In the genomic region with DNA sequence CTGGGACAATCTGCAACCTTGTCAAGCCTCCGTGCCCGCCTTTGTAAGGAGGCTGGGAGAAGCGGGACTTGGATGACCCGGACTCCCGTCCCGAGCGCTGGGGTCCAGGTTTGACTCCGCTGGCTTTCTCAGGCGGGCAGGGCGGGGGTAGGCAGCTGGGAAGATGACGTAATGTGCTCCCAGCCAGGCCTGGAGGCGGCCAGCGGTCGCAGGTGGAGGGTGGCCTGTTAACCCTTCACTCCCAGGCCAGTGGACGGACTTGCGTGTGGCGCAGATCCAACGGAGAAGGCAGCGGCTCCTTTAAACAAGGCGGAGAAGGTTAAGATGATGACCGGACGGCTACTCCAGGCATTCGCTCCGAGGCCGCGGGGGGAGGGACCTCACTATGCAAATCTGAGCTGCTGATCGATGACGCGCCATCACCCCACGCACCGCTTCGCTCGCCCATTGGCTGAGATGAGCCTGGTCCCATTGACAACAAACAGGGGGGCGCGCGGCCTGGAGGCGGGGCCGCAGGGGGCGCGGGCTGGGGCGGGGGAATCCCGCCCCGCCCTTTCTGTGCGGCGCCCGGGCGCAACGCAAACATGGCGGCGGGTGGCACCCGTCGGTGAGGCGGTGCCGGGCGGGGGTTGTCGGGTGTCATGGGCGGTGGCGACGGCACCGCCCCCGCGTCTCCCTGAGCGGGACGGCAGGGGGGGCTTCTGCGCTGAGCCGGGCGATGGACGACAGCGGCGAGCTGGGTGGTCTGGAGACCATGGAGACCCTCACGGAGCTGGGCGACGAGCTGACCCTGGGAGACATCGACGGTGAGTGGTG, we compare ENCODE assay signal across 8 cellular contexts. TPM values are rescaled to one million over a fixed set of nuclear protein-coding genes. Genes with fewer than 3 reads are reported as not detected.
DNase-seq lines count a peak whose midpoint lies in the region; ATAC-seq and TF ChIP-seq lines count a peak whose summit lies in the region.

A gene (plus strand): TSS at position 553 of the 816 bp plus-strand sequence. CDS start 166 bp downstream, at position 719.

- H3K4me1 ChIP-seq in mammary epithelial cell (ENCODE audit: insufficient read depth, low read length): peaks cover 30% of the 10 kb centered on the region
- H3K4me1 ChIP-seq in iPS-20b (ENCODE audit: insufficient read depth, low read length): peaks cover 7% of the 10 kb centered on the region; the same call in 1 of the 2 replicates

- peak; percentile 98 for DNase-seq in AG04450 (ENCODE audit: low read depth, low spot score)
- peak; percentile 98 for DNase-seq in NCI-H2227 (lab: John Stamatoyannopoulos, UW; ENCODE audit: unreplicated experiment)
- peak; percentile 100 for DNase-seq in WERI-Rb-1
- peak; percentile 100 for DNase-seq in mammary epithelial cell

- H3K79me2 ChIP-seq in mammary epithelial cell (ENCODE audit: insufficient read depth, low read length): peaks cover 44% of the 10 kb centered on the region

- WGBS in mammary epithelial cell (ENCODE audit: low coverage, missing lambda C conversion rate): 0% methylated on average over 7 of the region's 75 CpGs

- no TSS peak for BruUV-seq in mammary epithelial cell (replicated peaks; lab: Mats Ljungman, UMichigan)

- TF ChIP-seq CTCF in AG04450 (IDR thresholded peaks at IDR 0.05; ENCODE audit: low read depth, low read length) (no peak), WERI-Rb-1 (IDR thresholded peaks at IDR 0.05; ENCODE audit: low read depth, low read length) (no peak), mammary epithelial cell (conservative IDR thresholded peaks at IDR 0.05 in 1 of 2, IDR thresholded peaks at IDR 0.05 in 1 of 2; ENCODE audit: extremely low read depth in 1 of 2, insufficient read depth in 1 of 2, low read depth in 1 of 2, low read length in 2 of 2) (no peak)

- H3K27me3 ChIP-seq in AG04450 (ENCODE audit: control insufficient read depth, insufficient read depth, low read length) (no peaks in the 10 kb centered on the region), WERI-Rb-1 (ENCODE audit: insufficient read depth, low read depth, severe bottlenecking) (no peaks in the 10 kb centered on the region), mammary epithelial cell (ENCODE audit: insufficient read depth, low read length) (no peaks in the 10 kb centered on the region), iPS-20b (ENCODE audit: insufficient read depth, low read length) (no peaks in the 10 kb centered on the region)

- peak within 1 kb of the TSS; percentile 87 for H3K4me2 ChIP-seq in mammary epithelial cell (ENCODE audit: insufficient read depth, low read depth, low read length)

- peaks cover 41% of the 10 kb centered on the region for H3K36me3 ChIP-seq in WERI-Rb-1
- peaks cover 6% of the 10 kb centered on the region for H3K36me3 ChIP-seq in mammary epithelial cell (ENCODE audit: insufficient read depth, low read length)
- peaks cover 17% of the 10 kb centered on the region for H3K36me3 ChIP-seq in iPS-20b (ENCODE audit: insufficient read depth, low read depth, low read length)

- CTCF ChIA-PET in AG04450 (lab: Charles Lee) (interaction anchor here (0.6 to 1.7 kb wide), 3 partner anchors 86 to 135 kb away, joined by 3 to 5 read pairs (median 4); no protein-coding TSS in a partner anchor), mammary epithelial cell (lab: Charles Lee; ENCODE audit: low non-redundant PET) (interaction anchor here (0.9 kb wide), 1 partner anchor 135 kb away, joined by 5 read pairs; no protein-coding TSS in a partner anchor)

- H3K27ac ChIP-seq in AG04450 (ENCODE audit: low read depth, low read length): peak within 1 kb of the TSS; percentile 90
- peak within 1 kb of the TSS; percentile 97 for H3K27ac ChIP-seq in WERI-Rb-1
- peak within 1 kb of the TSS; percentile 82 for H3K27ac ChIP-seq in mammary epithelial cell (ENCODE audit: insufficient read depth, low read depth, low read length)
- peak within 1 kb of the TSS; percentile 84 for H3K27ac ChIP-seq in iPS-20b (ENCODE audit: low read length)
- H3K27ac ChIP-seq in skin epidermis: peak within 1 kb of the TSS; percentile 66 to 99 (median 96)

- no peaks in the 10 kb centered on the region for H4K20me1 ChIP-seq in mammary epithelial cell (ENCODE audit: insufficient read depth, low read length)

- in situ Hi-C loops in mammary epithelial cell (cut with MboI; ENCODE audit: low sequenced_read_pairs in 2 of 2): loop anchor here in 1 of 2 donors (5.0 kb wide), 1 partner anchor 110 kb away; no protein-coding TSS in a partner anchor

- H3K9me3 ChIP-seq in AG04450 (ENCODE audit: control insufficient read depth, insufficient read depth, low read length) (no peaks in the 10 kb centered on the region), WERI-Rb-1 (ENCODE audit: severe bottlenecking) (no peaks in the 10 kb centered on the region), mammary epithelial cell (replicated peaks; ENCODE audit: insufficient read depth, low read length) (no peaks in the 10 kb centered on the region), iPS-20b (ENCODE audit: insufficient read depth, low read depth, low read length) (no peaks in the 10 kb centered on the region)

- H2AFZ ChIP-seq in mammary epithelial cell (ENCODE audit: low read depth, low read length): peak within 1 kb of the TSS; percentile 91

- intact Hi-C loops in mammary epithelial cell (cut with micrococcal nuclease): loop anchor here (1.0 to 10.0 kb wide), 2 partner anchors 25 to 252 kb away; no protein-coding TSS in a partner anchor

- POLR2A ChIA-PET in AG04450 (lab: Yijun Ruan, JAX): interaction anchor here (0.6 to 1.6 kb wide), 5 partner anchors 29 to 136 kb away, joined by 5 to 11 read pairs (median 6); a partner anchor contains a TSS

- dilution Hi-C loops in mammary epithelial cell (cut with HindIII; ENCODE audit: low sequenced_read_pairs): no loop called here

- H3K4me3 ChIP-seq in AG04450 (ENCODE audit: low read depth, low read length) (peak within 1 kb of the TSS; percentile 85), WERI-Rb-1 (ENCODE audit: low read depth, low read length) (peak within 1 kb of the TSS; percentile 93), mammary epithelial cell (replicated peaks in 1 of 3; ENCODE audit: insufficient read depth in 1 of 3, low read depth in 2 of 3, low read length in 3 of 3) (peak within 1 kb of the TSS; percentile 66 to 92 (median 75)), iPS-20b (ENCODE audit: low read length) (peak within 1 kb of the TSS; percentile 97), skin epidermis (peak within 1 kb of the TSS; percentile 70 to 100 (median 80))

- peak within 1 kb of the TSS; percentile 84 for H3K9ac ChIP-seq in mammary epithelial cell (ENCODE audit: insufficient read depth, low read length)
- H3K9ac ChIP-seq in iPS-20b (ENCODE audit: low read depth, low read length): peak within 1 kb of the TSS; percentile 86

- ATAC-seq in GM18873 (IDR thresholded peaks at IDR 0.05; ENCODE audit: low FRiP score, unreplicated experiment): peak; percentile 84
- peak; percentile 79 for ATAC-seq in HG03139 (IDR thresholded peaks at IDR 0.05; ENCODE audit: unreplicated experiment)

RNA-seq across cellular contexts. Expression of the gene that starts here (rescaled TPM):
- polyA plus RNA-seq in AG04450 (2011; rRNA removed) (31.7 and 39.1 TPM in 2 replicates), mammary epithelial cell (61.6 TPM)
- polyA minus RNA-seq in AG04450 (2011; rRNA and poly(A)+ RNA removed): 42.7 and 49.5 TPM in 2 replicates
- 100 to 1,000 TPM; 100 to 131 TPM for total RNA-seq in mammary epithelial cell
- polyA minus RNA-seq in mammary epithelial cell: 220 TPM

Comparison
In these comparisons a context has a peak if more than half of its experiments do, and no peak if none do; other contexts are left out.
1. Peak in every context shown above with its lines: DNase-seq, ATAC-seq, H3K4me3 ChIP-seq and H3K27ac ChIP-seq.